In genomic region chr1:208267896-208268295, GRCh38 we compare ENCODE assay signal across 23 cellular contexts. TPM values are rescaled to one million over a fixed set of nuclear protein-coding genes. Genes with fewer than 3 reads are reported as not detected.
A peak's percentile ranks its signal among the peaks of the same experiment; 100 is the strongest.
DNase-seq lines count a peak whose midpoint lies in the region; ATAC-seq, FAIRE-seq and TF ChIP-seq lines count a peak whose summit lies in the region.
"Had no signal": no experiment of that assay in that cellular context is flagged by ENCODE, and none has a peak within 500 bp of the region (broad histone marks: within the 10 kb centered on the region; RNA-seq: fewer than 3 reads in every experiment).

No MANE protein-coding gene starts in this region.

- H3K79me2 ChIP-seq in neural cell (replicated peaks; ENCODE audit: insufficient read depth, low read length), result no peaks in the 10 kb centered on the region

- H3K9me3 ChIP-seq in neural cell (ENCODE audit: low read length) (no peaks in the 10 kb centered on the region), kidney (ENCODE audit: control insufficient read depth in 1 of 2, low read length in 2 of 2) (no peaks in the 10 kb centered on the region), uterus (no peaks in the 10 kb centered on the region)
- H3K9me3 ChIP-seq: A549, SJSA1 had no signal

- H3K36me3 ChIP-seq in neural cell (ENCODE audit: insufficient read depth, low read length), result no peaks in the 10 kb centered on the region
- no peaks in the 10 kb centered on the region for H3K36me3 ChIP-seq in kidney (ENCODE audit: control insufficient read depth in 1 of 2, insufficient read depth in 2 of 2, low read length in 2 of 2)
- no peaks in the 10 kb centered on the region for H3K36me3 ChIP-seq in uterus
- H3K36me3 ChIP-seq: SJSA1 had no signal

- DNase-seq in NCI-H2227 (lab: John Stamatoyannopoulos, UW; ENCODE audit: unreplicated experiment) (peak; percentile 38), type B pancreatic cell (ENCODE audit: extremely low spot score, unreplicated experiment) (no peak), kidney (no peak), uterus (no peak)
- DNase-seq: H9, HFFc6, KBM-7, NCI-H1092, NCI-H1436, NCI-H187 treated with DMSO at 0.1 percent for 48 hours, NCI-H524 treated with DMSO at 0.1 percent for 48 hours, OCI-M1 had no signal

- H3F3A ChIP-seq in neural cell (ENCODE audit: insufficient read depth, low read length, poor library complexity, severe bottlenecking), result peaks cover 13% of the 10 kb centered on the region

- H3K9ac ChIP-seq in neural cell (ENCODE audit: low read length) (peak overlapping the region; percentile 60), kidney (ENCODE audit: low read length in 2 of 2) (no peak overlapping the region)

- intact Hi-C loops in kidney (cut with DNase I), result no loop called here
- intact Hi-C loops in uterus (cut with DNase I; ENCODE audit: low total_unique reads), result no loop called here

- TF ChIP-seq CTCF in brain (conservative IDR thresholded peaks at IDR 0.05) (no peak), neural cell (IDR thresholded peaks at IDR 0.05; ENCODE audit: poor library complexity, severe bottlenecking) (no peak), type B pancreatic cell (conservative IDR thresholded peaks at IDR 0.05) (no peak), kidney (IDR thresholded peaks at IDR 0.05; ENCODE audit: borderline replicate concordance, extremely low read depth, insufficient read depth) (no peak), uterus (IDR thresholded peaks at IDR 0.05) (no peak)

- H3K9me3 Mint-ChIP-seq in brain (peaks cover 0 to 4% (median 0%) of the 10 kb centered on the region in 5 experiments), type B pancreatic cell (no peaks in the 10 kb centered on the region)
- H3K9me3 Mint-ChIP-seq: H9, HFFc6 had no signal

- no peak for ATAC-seq in HG02938 (IDR thresholded peaks at IDR 0.05; ENCODE audit: unreplicated experiment)
- ATAC-seq: A549, HepG2 had no signal

- peak; percentile 73 for TF ChIP-seq EP300 in neural cell (conservative IDR thresholded peaks at IDR 0.05; ENCODE audit: poor library complexity, severe bottlenecking)

- FAIRE-seq in kidney (lab: Jason Lieb, UNC), result no peak
- FAIRE-seq: GM12891, HepG2, RCC 7860 had no signal

- no peaks in the 10 kb centered on the region for H4K20me1 ChIP-seq in neural cell (ENCODE audit: insufficient read depth)

- H3K4me3 ChIP-seq in neural cell (ENCODE audit: low read length), result peak overlapping the region; percentile 53
- no peak overlapping the region for H3K4me3 ChIP-seq in kidney (ENCODE audit: low read length in 2 of 2)
- H3K4me3 ChIP-seq in uterus, result no peak overlapping the region
- H3K4me3 ChIP-seq: A549, SJSA1 had no signal

- H3K27ac ChIP-seq in neural cell (ENCODE audit: low read length) (peak overlapping the region; percentile 91), kidney (ENCODE audit: low read depth in 2 of 2, low read length in 2 of 2) (no peak overlapping the region), uterus (no peak overlapping the region)
- H3K27ac ChIP-seq: A549, HL-60, SJSA1 had no signal

- H2AFZ ChIP-seq in neural cell (ENCODE audit: low read depth, low read length), result peak overlapping the region; percentile 11

- H3K27me3 Mint-ChIP-seq in brain, result peaks cover 7% of the 10 kb centered on the region
- peaks cover 54% of the 10 kb centered on the region for H3K27me3 Mint-ChIP-seq in type B pancreatic cell

- H3K9me2 ChIP-seq in neural cell (ENCODE audit: insufficient read depth, low read length), result no peaks in the 10 kb centered on the region

- H3K4me1 Mint-ChIP-seq in brain, result peaks cover 75% of the 10 kb centered on the region
- H3K4me1 Mint-ChIP-seq in type B pancreatic cell (ENCODE audit: unreplicated experiment), result peaks cover 53% of the 10 kb centered on the region
- H3K4me1 Mint-ChIP-seq: B cell, CD14-positive monocyte had no signal

- peak; percentile 7 for TF ChIP-seq RAD21 in neural cell (conservative IDR thresholded peaks at IDR 0.05)

- H3K4me3 Mint-ChIP-seq in brain (peak overlapping the region; percentile 59 to 74 (median 67)), type B pancreatic cell (peak overlapping the region; percentile 5)
- H3K4me3 Mint-ChIP-seq: B cell, CD14-positive monocyte, H9, HFFc6 had no signal

- H3K4me2 ChIP-seq in neural cell (ENCODE audit: low read length), result peak overlapping the region; percentile 32
- H3K4me2 ChIP-seq: A549 had no signal

- H3K27me3 ChIP-seq in neural cell (ENCODE audit: insufficient read depth, low read depth, low read length) (no peaks in the 10 kb centered on the region), uterus (no peaks in the 10 kb centered on the region)

- H3K27ac Mint-ChIP-seq in brain (peak overlapping the region; percentile 29 to 92 (median 91)), type B pancreatic cell (no peak overlapping the region)
- H3K27ac Mint-ChIP-seq: B cell, CD14-positive monocyte, HFFc6 had no signal

- H3K4me1 ChIP-seq in kidney (ENCODE audit: control insufficient read depth in 1 of 2, insufficient read depth in 1 of 2, low read depth in 1 of 2, low read length in 2 of 2), result no peaks in the 10 kb centered on the region
- H3K4me1 ChIP-seq in uterus, result no peaks in the 10 kb centered on the region
- H3K4me1 ChIP-seq: A549, SJSA1 had no signal

- no peak for TF ChIP-seq POLR2A in uterus (IDR thresholded peaks at IDR 0.05)

- H3K36me3 Mint-ChIP-seq in brain, result no peaks in the 10 kb centered on the region
- H3K36me3 Mint-ChIP-seq in type B pancreatic cell, result no peaks in the 10 kb centered on the region
- H3K36me3 Mint-ChIP-seq: CD14-positive monocyte had no signal

TF ChIP-seq in neural cell, 6 proteins besides CTCF, POLR2A, EP300 and RAD21:
- TF ChIP-seq MXI1 (conservative IDR thresholded peaks at IDR 0.05; ENCODE audit: poor library complexity, severe bottlenecking) (peak; percentile 14), EZH2 (IDR thresholded peaks at IDR 0.05; ENCODE audit: borderline replicate concordance, insufficient read depth, low read length, poor library complexity, severe bottlenecking) (no peak), SMC3 (conservative IDR thresholded peaks at IDR 0.05; ENCODE audit: poor library complexity) (peak; percentile 40)

RNA-seq across cellular contexts. Expression of gene PLXNA2, which starts 23.7 kb away (rescaled TPM):
- 5.7 TPM for polyA plus RNA-seq in brain (ENCODE audit: insufficient read depth, low read depth, low replicate concordance)
- polyA plus RNA-seq in neural cell, result 30.6 and 48.6 TPM in 2 replicates
- 129 and 143 TPM in 2 replicates for polyA minus RNA-seq in neural cell
- total RNA-seq in type B pancreatic cell (ENCODE audit: low replicate concordance), result 80.1 and 120 TPM in 2 replicates
- 27.9 TPM for total RNA-seq in kidney
- 2.4 TPM for polyA plus RNA-seq in kidney (ENCODE audit: insufficient read depth, low read depth, low replicate concordance)
- 10 to 100 TPM in 2 of 4 donors, 1 to 10 TPM in 2; 5.4 to 94.5 (median 9.5) TPM for total RNA-seq in uterus
